In the genomic region with DNA sequence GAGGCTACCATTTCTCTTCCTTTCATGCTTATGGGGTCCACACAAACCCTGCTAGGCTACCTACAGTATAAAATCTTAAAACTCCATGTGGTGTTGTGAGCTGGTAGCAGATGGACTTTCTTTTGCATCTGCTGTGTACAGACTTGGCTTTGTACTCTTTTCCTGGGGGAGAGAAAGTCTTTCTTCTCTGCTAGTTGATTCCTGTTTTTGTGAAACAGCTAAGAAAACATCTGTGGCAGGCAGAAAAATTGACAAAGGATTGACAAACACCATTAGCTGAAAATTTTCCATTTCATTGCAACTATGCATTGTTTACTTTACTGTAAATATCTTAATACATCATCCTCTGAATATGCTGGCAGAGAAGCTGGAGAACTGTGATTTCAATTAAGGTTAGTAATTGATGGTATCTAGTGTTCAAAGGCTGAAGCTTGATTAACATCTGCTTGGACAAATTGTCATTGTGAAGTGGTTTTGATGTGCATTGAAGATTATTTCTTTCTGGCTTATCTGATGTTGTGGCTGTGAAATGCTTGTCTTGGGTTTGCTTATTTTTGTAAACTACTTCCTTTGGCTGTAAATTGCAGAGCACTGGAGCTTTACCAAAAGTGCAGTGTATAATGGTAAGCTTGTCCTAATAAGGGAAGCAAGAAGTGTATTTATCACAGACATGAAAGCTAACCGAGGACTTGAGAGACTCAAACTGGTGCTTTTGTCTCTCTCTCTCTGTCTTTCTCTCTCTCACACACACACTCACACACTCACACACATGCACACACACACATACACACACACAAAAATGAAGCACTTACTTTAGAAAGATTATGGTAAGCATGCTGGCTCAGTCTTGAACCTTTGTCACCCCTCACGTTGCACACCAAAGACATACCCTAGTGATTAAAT, we compare ENCODE assay signal across 8 cellular contexts. TPM values are rescaled to one million over a fixed set of nuclear protein-coding genes. Genes with fewer than 3 reads are reported as not detected.
DNase-seq lines count a peak whose midpoint lies in the region; ATAC-seq and TF ChIP-seq lines count a peak whose summit lies in the region.

Gene FOXP2 (plus strand): TSS at position 665 of the 903 bp plus-strand sequence. CDS start 11,697 bp downstream, outside the sequence.

- H3K9ac ChIP-seq in endocrine pancreas (ENCODE audit: control insufficient read depth, insufficient read depth, low read length), result peak within 1 kb of the TSS; percentile 67
- no peak within 1 kb of the TSS for H3K9ac ChIP-seq in neural cell (ENCODE audit: low read length)

- H3K36me3 Mint-ChIP-seq in activated T-helper 2 cell treated with anti-CD3 and anti-CD28 coated beads, Interferon-gamma antibody, Interleukin-2, Interleukin-4, amounts not matched to agents 10 μg/mL and 5 μg/mL and 100 μg/mL, durations not matched to agents 14 hours and 24 hours and 36 hours (ENCODE audit: low read depth), result no peaks in the 10 kb centered on the region

- no peak for TF ChIP-seq RAD21 in neural cell (conservative IDR thresholded peaks at IDR 0.05)

- no peaks in the 10 kb centered on the region for H4K20me1 ChIP-seq in neural cell (ENCODE audit: insufficient read depth)

- H3K4me1 Mint-ChIP-seq in activated T-helper 2 cell treated with anti-CD3 and anti-CD28 coated beads, Interferon-gamma antibody, Interleukin-2, Interleukin-4, amounts not matched to agents 10 μg/mL and 5 μg/mL and 100 μg/mL, durations not matched to agents 14 hours and 24 hours and 36 hours (ENCODE audit: low read depth), result no peaks in the 10 kb centered on the region

- no peaks in the 10 kb centered on the region for H3K27me3 ChIP-seq in endocrine pancreas (ENCODE audit: control insufficient read depth, insufficient read depth, low read length)
- H3K27me3 ChIP-seq in neural cell (ENCODE audit: insufficient read depth, low read depth, low read length), result no peaks in the 10 kb centered on the region

- TF ChIP-seq CTCF in neural cell (IDR thresholded peaks at IDR 0.05; ENCODE audit: poor library complexity, severe bottlenecking), result no peak

- no peaks in the 10 kb centered on the region for H3K9me2 ChIP-seq in neural cell (ENCODE audit: insufficient read depth, low read length)

- no peaks in the 10 kb centered on the region for H3K79me2 ChIP-seq in neural cell (replicated peaks; ENCODE audit: insufficient read depth, low read length)

- TF ChIP-seq EP300 in neural cell (conservative IDR thresholded peaks at IDR 0.05; ENCODE audit: poor library complexity, severe bottlenecking), result no peak

- H3K27ac Mint-ChIP-seq in activated T-helper 2 cell treated with anti-CD3 and anti-CD28 coated beads, Interferon-gamma antibody, Interleukin-2, Interleukin-4, amounts not matched to agents 10 μg/mL and 5 μg/mL and 100 μg/mL, durations not matched to agents 14 hours and 24 hours and 36 hours, result no peak within 1 kb of the TSS

- ATAC-seq in GM19328 (IDR thresholded peaks at IDR 0.05; ENCODE audit: unreplicated experiment), result no peak
- ATAC-seq in GM19324 (IDR thresholded peaks at IDR 0.05; ENCODE audit: low FRiP score, unreplicated experiment), result no peak

- no peak within 1 kb of the TSS for H2AFZ ChIP-seq in neural cell (ENCODE audit: low read depth, low read length)

- peak; percentile 41 for DNase-seq in COLO668 (lab: John Stamatoyannopoulos, UW; ENCODE audit: unreplicated experiment)
- peak; percentile 96 for DNase-seq in NCI-H2171 treated with DMSO at 0.1 percent for 48 hours (lab: John Stamatoyannopoulos, UW)
- no peak for DNase-seq in activated T-helper 2 cell treated with anti-CD3 and anti-CD28 coated beads, Interferon-gamma antibody, Interleukin-2, Interleukin-4, amounts not matched to agents 10 μg/mL and 5 μg/mL and 100 μg/mL, durations not matched to agents 14 hours and 24 hours and 36 hours (ENCODE audit: low spot score)
- DNase-seq in activated CD4-positive, alpha-beta T cell treated with anti-CD3 and anti-CD28 coated beads, Interleukin-2, amount 50 U/mL, for 48 hours, result no peak

- intact Hi-C loops in activated T-helper 2 cell treated with anti-CD3 and anti-CD28 coated beads, Interferon-gamma antibody, Interleukin-2, Interleukin-4, amounts not matched to agents 10 μg/mL and 5 μg/mL and 100 μg/mL, durations not matched to agents 14 hours and 24 hours and 36 hours (cut with micrococcal nuclease), result no loop called here

- no peaks in the 10 kb centered on the region for H3K9me3 Mint-ChIP-seq in activated T-helper 2 cell treated with anti-CD3 and anti-CD28 coated beads, Interferon-gamma antibody, Interleukin-2, Interleukin-4, amounts not matched to agents 10 μg/mL and 5 μg/mL and 100 μg/mL, durations not matched to agents 14 hours and 24 hours and 36 hours

- no peak within 1 kb of the TSS for H3K4me2 ChIP-seq in neural cell (ENCODE audit: low read length)

- H3K9me3 ChIP-seq in endocrine pancreas (ENCODE audit: control insufficient read depth, low read length) (no peaks in the 10 kb centered on the region), neural cell (ENCODE audit: low read length) (no peaks in the 10 kb centered on the region)

- H3K27me3 Mint-ChIP-seq in activated T-helper 2 cell treated with anti-CD3 and anti-CD28 coated beads, Interferon-gamma antibody, Interleukin-2, Interleukin-4, amounts not matched to agents 10 μg/mL and 5 μg/mL and 100 μg/mL, durations not matched to agents 14 hours and 24 hours and 36 hours (ENCODE audit: low read depth), result peaks cover 4% of the 10 kb centered on the region

- no peak within 1 kb of the TSS for H3K27ac ChIP-seq in neural cell (ENCODE audit: low read length)

- peaks cover 38% of the 10 kb centered on the region for H3K4me1 ChIP-seq in endocrine pancreas (ENCODE audit: control insufficient read depth, insufficient read depth, low read length)

- H3K4me3 ChIP-seq in endocrine pancreas (ENCODE audit: control insufficient read depth, insufficient read depth, low read length), result peak within 1 kb of the TSS; percentile 94
- peak within 1 kb of the TSS; percentile 7 for H3K4me3 ChIP-seq in neural cell (ENCODE audit: low read length)

- H3K4me3 Mint-ChIP-seq in activated T-helper 2 cell treated with anti-CD3 and anti-CD28 coated beads, Interferon-gamma antibody, Interleukin-2, Interleukin-4, amounts not matched to agents 10 μg/mL and 5 μg/mL and 100 μg/mL, durations not matched to agents 14 hours and 24 hours and 36 hours (ENCODE audit: low read depth), result no peak within 1 kb of the TSS

- no peaks in the 10 kb centered on the region for H3F3A ChIP-seq in neural cell (ENCODE audit: insufficient read depth, low read length, poor library complexity, severe bottlenecking)

- H3K36me3 ChIP-seq in endocrine pancreas (ENCODE audit: control insufficient read depth, insufficient read depth, low read length), result no peaks in the 10 kb centered on the region
- no peaks in the 10 kb centered on the region for H3K36me3 ChIP-seq in neural cell (ENCODE audit: insufficient read depth, low read length)

TF ChIP-seq in neural cell, 6 proteins besides CTCF, POLR2A, EP300 and RAD21:
- TF ChIP-seq EZH2 (IDR thresholded peaks at IDR 0.05; ENCODE audit: borderline replicate concordance, insufficient read depth, low read length, poor library complexity, severe bottlenecking), result no peak
- TF ChIP-seq POLR2AphosphoS5 (IDR thresholded peaks at IDR 0.05), result no peak
- TF ChIP-seq REST (IDR thresholded peaks at IDR 0.05; ENCODE audit: borderline replicate concordance), result no peak
- no peak for TF ChIP-seq SMC3 (conservative IDR thresholded peaks at IDR 0.05; ENCODE audit: poor library complexity)
- TF ChIP-seq TAF1 (IDR thresholded peaks at IDR 0.05; ENCODE audit: low read depth), result no peak
- no peak for TF ChIP-seq MXI1 (conservative IDR thresholded peaks at IDR 0.05; ENCODE audit: poor library complexity, severe bottlenecking)
TF ChIP-seq in neural cell: peak in this region for 0.

RNA-seq across cellular contexts. Expression of gene FOXP2, which starts in this region (rescaled TPM):
- polyA plus RNA-seq in neural cell, result 37.9 and 51.3 TPM in 2 replicates
- 82.7 and 91.8 TPM in 2 replicates for polyA minus RNA-seq in neural cell
- total RNA-seq in activated T-helper 2 cell treated with anti-CD3 and anti-CD28 coated beads, Interferon-gamma antibody, Interleukin-2, Interleukin-4, amounts not matched to agents 10 μg/mL and 5 μg/mL and 100 μg/mL, durations not matched to agents 14 hours and 24 hours and 36 hours, result 0.05 and 0.14 TPM in 2 replicates

Comparison
In these comparisons a context has a peak if more than half of its experiments do, and no peak if none do; other contexts are left out.
1. DNase-seq: peak in COLO668 (single experiment) and NCI-H2171 treated with DMSO at 0.1 percent for 48 hours (single experiment); none in activated T-helper 2 cell treated with anti-CD3 and anti-CD28 coated beads, Interferon-gamma antibody, Interleukin-2, Interleukin-4, amounts not matched to agents 10 μg/mL and 5 μg/mL and 100 μg/mL, durations not matched to agents 14 hours and 24 hours and 36 hours (single experiment) and activated CD4-positive, alpha-beta T cell treated with anti-CD3 and anti-CD28 coated beads, Interleukin-2, amount 50 U/mL, for 48 hours (0 of 2).